In genomic region chr2:130819226-130819914, GRCh38 we compare ENCODE assay signal across 17 cellular contexts. TPM values are rescaled to one million over a fixed set of nuclear protein-coding genes. Genes with fewer than 3 reads are reported as not detected.
A peak's percentile ranks its signal among the peaks of the same experiment; 100 is the strongest.
DNase-seq lines count a peak whose midpoint lies in the region; TF ChIP-seq lines count a peak whose summit lies in the region.
"Had no signal": no experiment of that assay in that cellular context is flagged by ENCODE, and none has a peak within 500 bp of the region (broad histone marks: within the 10 kb centered on the region; RNA-seq: fewer than 3 reads in every experiment).

No MANE protein-coding gene starts in this region.

- DNase-seq in DMS 273 (lab: John Stamatoyannopoulos, UW; ENCODE audit: unreplicated experiment) (peak; percentile 65), DMS 273 treated with DMSO at 0.1 percent for 48 hours (lab: John Stamatoyannopoulos, UW) (no peak), astrocyte of the cerebellum (ENCODE audit: low read depth) (no peak), iPS-NIHi7 (ENCODE audit: extremely low spot score) (peak; percentile 39), stomach (no peak), brain microvascular endothelial cell (no peak), NCI-H345 (lab: John Stamatoyannopoulos, UW) (no peak), glomerular visceral epithelial cell (ENCODE audit: extremely low spot score) (no peak)
- DNase-seq: activated CD4-positive, CD25-positive, alpha-beta regulatory T cell treated with anti-CD3 and anti-CD28 coated beads, Interleukin-2, amount 50 U/mL, for 72 hours; activated naive CD8-positive, alpha-beta T cell treated with anti-CD3 and anti-CD28 coated beads, Interleukin-2, amount 50 U/mL, for 24 hours; CD4-positive, alpha-beta T cell; effector CD4-positive, alpha-beta T cell; foreskin fibroblast; NCI-H1105 treated with DMSO at 0.1 percent for 48 hours; stimulated activated CD4-positive, alpha-beta T cell treated with anti-CD3 and anti-CD28 coated beads, Interleukin-4, amount 100 ng/mL, for 4 hours; stimulated activated naive B cell treated with anti-CD40 and anti-IgM and Interleukin-4, amounts not matched to agents 10 μg/mL and 1 μg/mL and 100 μg/mL, for 72 hours had no signal

- TF ChIP-seq CTCF in astrocyte of the cerebellum (IDR thresholded peaks at IDR 0.05; ENCODE audit: low read depth, low read length, missing control alignments) (peak; percentile 26), stomach (IDR thresholded peaks at IDR 0.05) (no peak), brain microvascular endothelial cell (IDR thresholded peaks at IDR 0.05; ENCODE audit: low read depth, low read length, missing control alignments) (no peak)

- no peak for TF ChIP-seq EP300 in stomach (IDR thresholded peaks at IDR 0.05)

- in situ Hi-C loops in astrocyte of the cerebellum (cut with HindIII; ENCODE audit: low sequenced_read_pairs) (no loop called here), brain microvascular endothelial cell (cut with HindIII; ENCODE audit: low pct_ligation_motif_present, low sequenced_read_pairs) (no loop called here)

- intact Hi-C loops in stomach (cut with DNase I; ENCODE audit: low total_unique reads) = no loop called here

- no peaks in the 10 kb centered on the region for H3K9me3 ChIP-seq in stomach

- no peak for TF ChIP-seq POLR2A in stomach (IDR thresholded peaks at IDR 0.05)

- 67 to 76% (median 72%) methylated on average over 17 to 20 of the region's 20 CpGs for WGBS in stomach, 5 donors

- H3K4me3 ChIP-seq in astrocyte of the cerebellum (ENCODE audit: low read depth, low read length) (no peak overlapping the region), stomach (no peak overlapping the region), brain microvascular endothelial cell (ENCODE audit: low read depth, low read length) (no peak overlapping the region)

- H3K36me3 ChIP-seq in stomach (no peaks in the 10 kb centered on the region), brain microvascular endothelial cell (replicated peaks) (no peaks in the 10 kb centered on the region)

- H3K27ac ChIP-seq in stomach (peak overlapping the region in 3 of 5 donors; percentile 75 to 85 (median 77)), brain microvascular endothelial cell (no peak overlapping the region)
- H3K27ac ChIP-seq: 22Rv1 had no signal

- peaks cover 0 to 11% (median 3%) of the 10 kb centered on the region in 4 donors for H3K4me1 ChIP-seq in stomach

- H3K27me3 ChIP-seq in stomach (peaks cover 0 to 25% (median 5%) of the 10 kb centered on the region in 3 donors), brain microvascular endothelial cell (replicated peaks) (no peaks in the 10 kb centered on the region)

RNA-seq across cellular contexts. Expression of gene ARHGEF4, which starts 17.3 kb away (rescaled TPM):
- total RNA-seq in stomach = 10 to 100 TPM in 3 of 5 donors, 1 to 10 TPM in 1, not detected in 1; 7.7 to 19.0 (median 12.6) TPM
- 10 to 100 TPM in 1 of 3 donors, 1 to 10 TPM in 2; 1.4 to 32.3 (median 1.8) TPM for polyA plus RNA-seq in stomach

Comparison
In these comparisons a context has a peak if more than half of its experiments do, and no peak if none do; other contexts are left out.
1. DNase-seq: peak in DMS 273 (single experiment) and iPS-NIHi7 (single experiment); none in DMS 273 treated with DMSO at 0.1 percent for 48 hours (single experiment), astrocyte of the cerebellum (single experiment), stomach (single experiment), brain microvascular endothelial cell (single experiment), NCI-H345 (single experiment) and glomerular visceral epithelial cell (single experiment).